Comparison of ENCODE assay signal across 16 cellular contexts in genomic region chr12:101824831-101825230, GRCh38. TPM values are rescaled to one million over a fixed set of nuclear protein-coding genes. Genes with fewer than 3 reads are reported as not detected.
A peak's percentile ranks its signal among the peaks of the same experiment; 100 is the strongest.
DNase-seq lines count a peak whose midpoint lies in the region; ATAC-seq, FAIRE-seq and TF ChIP-seq lines count a peak whose summit lies in the region.
"Had no signal": no experiment of that assay in that cellular context is flagged by ENCODE, and none has a peak within 500 bp of the region (broad histone marks: within the 10 kb centered on the region; RNA-seq: fewer than 3 reads in every experiment).

No MANE protein-coding gene starts in this region.

- no peak for ATAC-seq in CD8-positive, alpha-beta T cell
- ATAC-seq in GM23338 = peak; percentile 10; the same call in 1 of the 3 replicates
- ATAC-seq in naive thymus-derived CD8-positive, alpha-beta T cell = no peak
- ATAC-seq in GM19035 (IDR thresholded peaks at IDR 0.05; ENCODE audit: unreplicated experiment) = no peak

- peak overlapping the region; percentile 56 for H3K4me2 ChIP-seq in GM23338
- H3K4me2 ChIP-seq: SK-N-SH had no signal

- no peaks in the 10 kb centered on the region for H3K9me3 ChIP-seq in CD8-positive, alpha-beta T cell (ENCODE audit: low read length)
- H3K9me3 ChIP-seq: Caco-2, left lung, SK-N-SH, testis had no signal

- H3K9me2 ChIP-seq in GM23338 (ENCODE audit: insufficient read depth) = no peaks in the 10 kb centered on the region
- H3K9me2 ChIP-seq: SK-N-SH had no signal

- no peaks in the 10 kb centered on the region for H3F3A ChIP-seq in GM23338 (replicated peaks; ENCODE audit: low read depth)

- H3K79me2 ChIP-seq in GM23338 (replicated peaks; ENCODE audit: insufficient read depth) = peaks cover 92% of the 10 kb centered on the region

- H3K9me3 Mint-ChIP-seq in CD8-positive, alpha-beta T cell = no peaks in the 10 kb centered on the region
- H3K9me3 Mint-ChIP-seq in GM23338 = no peaks in the 10 kb centered on the region; the same call in 2 of the 3 replicates
- no peaks in the 10 kb centered on the region for H3K9me3 Mint-ChIP-seq in activated naive CD8-positive, alpha-beta T cell treated with anti-CD3 and anti-CD28 coated beads for 36 hours
- H3K9me3 Mint-ChIP-seq in naive thymus-derived CD8-positive, alpha-beta T cell = no peaks in the 10 kb centered on the region

- TF ChIP-seq CTCF in CD8-positive, alpha-beta T cell (IDR thresholded peaks at IDR 0.05) = no peak
- no peak for TF ChIP-seq CTCF in GM23338 (conservative IDR thresholded peaks at IDR 0.05; ENCODE audit: low read depth in 2 of 2)

- H3K27me3 ChIP-seq in CD8-positive, alpha-beta T cell (ENCODE audit: insufficient read depth, low read length) = no peaks in the 10 kb centered on the region
- H3K27me3 ChIP-seq in GM23338 (ENCODE audit: insufficient read depth) = no peaks in the 10 kb centered on the region
- H3K27me3 ChIP-seq: cardiac muscle cell, left lung, testis had no signal

- peaks cover 2% of the 10 kb centered on the region for H3K36me3 Mint-ChIP-seq in CD8-positive, alpha-beta T cell
- H3K36me3 Mint-ChIP-seq in GM23338 (ENCODE audit: low read depth) = peaks cover 5% of the 10 kb centered on the region; the same call in 2 of the 3 replicates
- H3K36me3 Mint-ChIP-seq in activated naive CD8-positive, alpha-beta T cell treated with anti-CD3 and anti-CD28 coated beads for 36 hours = peaks cover 37% of the 10 kb centered on the region
- H3K36me3 Mint-ChIP-seq in naive thymus-derived CD8-positive, alpha-beta T cell = peaks cover 0 to 4% (median 0%) of the 10 kb centered on the region in 3 donors

- peak overlapping the region; percentile 58 for H3K27ac Mint-ChIP-seq in CD8-positive, alpha-beta T cell
- peak overlapping the region; percentile 1; the same call in 1 of the 2 replicates for H3K27ac Mint-ChIP-seq in GM23338
- peak overlapping the region; percentile 13 for H3K27ac Mint-ChIP-seq in activated naive CD8-positive, alpha-beta T cell treated with anti-CD3 and anti-CD28 coated beads for 36 hours
- peak overlapping the region; percentile 24 to 93 (median 86) for H3K27ac Mint-ChIP-seq in naive thymus-derived CD8-positive, alpha-beta T cell

- H3K27me3 Mint-ChIP-seq in CD8-positive, alpha-beta T cell (ENCODE audit: low read depth) = no peaks in the 10 kb centered on the region
- no peaks in the 10 kb centered on the region for H3K27me3 Mint-ChIP-seq in GM23338 (ENCODE audit: insufficient read depth, low read depth, poor library complexity)
- no peaks in the 10 kb centered on the region for H3K27me3 Mint-ChIP-seq in activated naive CD8-positive, alpha-beta T cell treated with anti-CD3 and anti-CD28 coated beads for 36 hours
- no peaks in the 10 kb centered on the region for H3K27me3 Mint-ChIP-seq in naive thymus-derived CD8-positive, alpha-beta T cell

- no peak for FAIRE-seq in H54 (lab: Jason Lieb, UNC)
- FAIRE-seq: endothelial cell of umbilical vein had no signal

- TF ChIP-seq POLR2A in H54 (IDR thresholded peaks at IDR 0.05; ENCODE audit: low read depth, low read length) = no peak

- no peaks in the 10 kb centered on the region for H4K20me1 ChIP-seq in GM23338 (replicated peaks; ENCODE audit: insufficient read depth)

- H3K4me1 Mint-ChIP-seq in CD8-positive, alpha-beta T cell (ENCODE audit: low read depth) = peaks cover 80% of the 10 kb centered on the region
- H3K4me1 Mint-ChIP-seq in GM23338 = peaks cover 52% of the 10 kb centered on the region
- H3K4me1 Mint-ChIP-seq in activated naive CD8-positive, alpha-beta T cell treated with anti-CD3 and anti-CD28 coated beads for 36 hours = peaks cover 73% of the 10 kb centered on the region
- peaks cover 36 to 88% (median 85%) of the 10 kb centered on the region in 4 donors for H3K4me1 Mint-ChIP-seq in naive thymus-derived CD8-positive, alpha-beta T cell

- H3K4me3 Mint-ChIP-seq in CD8-positive, alpha-beta T cell = no peak overlapping the region
- peak overlapping the region; percentile 24 for H3K4me3 Mint-ChIP-seq in GM23338
- peak overlapping the region; percentile 1 for H3K4me3 Mint-ChIP-seq in activated naive CD8-positive, alpha-beta T cell treated with anti-CD3 and anti-CD28 coated beads for 36 hours
- peak overlapping the region in 9 of 10 donors; percentile 3 to 66 (median 47) for H3K4me3 Mint-ChIP-seq in naive thymus-derived CD8-positive, alpha-beta T cell

- H3K27ac ChIP-seq in CD8-positive, alpha-beta T cell (ENCODE audit: low read depth, low read length) = no peak overlapping the region
- H3K27ac ChIP-seq in GM23338 (ENCODE audit: low read depth) = peak overlapping the region; percentile 61
- H3K27ac ChIP-seq: cardiac muscle cell, left lung, testis had no signal

- DNase-seq in CD8-positive, alpha-beta T cell = no peak
- DNase-seq in GM23338 (ENCODE audit: low spot score) (peak; percentile 50), NCI-H69 (lab: John Stamatoyannopoulos, UW) (no peak), H54 (ENCODE audit: insufficient read length, low spot score) (no peak)
- DNase-seq in activated naive CD8-positive, alpha-beta T cell treated with anti-CD3 and anti-CD28 coated beads for 36 hours = no peak
- no peak for DNase-seq in naive thymus-derived CD8-positive, alpha-beta T cell
- DNase-seq: activated CD4-positive, CD25-positive, alpha-beta regulatory T cell; activated effector memory CD4-positive, alpha-beta T cell treated with anti-CD3 and anti-CD28 coated beads, Interleukin-2, amount 50 U/mL, for 16 hours; Caco-2; left lung; NCI-H1930; SK-N-SH; testis had no signal

- intact Hi-C loops in CD8-positive, alpha-beta T cell (cut with DNase I, micrococcal nuclease) = no loop called here

- no peaks in the 10 kb centered on the region for H3K36me3 ChIP-seq in CD8-positive, alpha-beta T cell (ENCODE audit: insufficient read depth, low read length)
- H3K36me3 ChIP-seq in GM23338 (ENCODE audit: insufficient read depth) = no peaks in the 10 kb centered on the region
- H3K36me3 ChIP-seq: cardiac muscle cell, left lung had no signal

- H3K4me3 ChIP-seq in CD8-positive, alpha-beta T cell (ENCODE audit: low read depth, low read length) = no peak overlapping the region
- H3K4me3 ChIP-seq in GM23338 = peak overlapping the region; percentile 29
- H3K4me3 ChIP-seq: cardiac muscle cell, left lung, testis had no signal

- CTCF ChIA-PET in CD8-positive, alpha-beta T cell (lab: Charles Lee) = interaction anchor here (1.6 to 7.9 kb wide), 4 partner anchors 11 to 52 kb away, joined by 5 to 62 read pairs (median 28); no protein-coding TSS in a partner anchor

- no peak overlapping the region for H2AFZ ChIP-seq in GM23338

- POLR2A ChIA-PET in CD8-positive, alpha-beta T cell (lab: Charles Lee) = no interaction called here
- POLR2A ChIA-PET in naive thymus-derived CD8-positive, alpha-beta T cell (lab: Charles Lee) = interaction anchor here (2.4 kb wide), 1 partner anchor 11 kb away, joined by 5 read pairs; no protein-coding TSS in a partner anchor

- H3K4me1 ChIP-seq in CD8-positive, alpha-beta T cell (ENCODE audit: insufficient read depth, low read length) = peaks cover 55% of the 10 kb centered on the region
- peaks cover 63% of the 10 kb centered on the region for H3K4me1 ChIP-seq in GM23338 (ENCODE audit: insufficient read depth)

TF ChIP-seq in GM23338, 12 proteins besides CTCF, POLR2A, EP300 and RAD21 (continues in another document):
- TF ChIP-seq JUNB (IDR thresholded peaks at IDR 0.05; ENCODE audit: unreplicated experiment) (no peak), ZNF331 (CRISPR knock-in tag; IDR thresholded peaks at IDR 0.05; ENCODE audit: low read depth) (no peak), STAT1 (IDR thresholded peaks at IDR 0.05; ENCODE audit: unreplicated experiment) (no peak), NANOG (IDR thresholded peaks at IDR 0.05; ENCODE audit: borderline replicate concordance) (no peak), EZH2phosphoT487 (IDR thresholded peaks at IDR 0.05; ENCODE audit: unreplicated experiment) (no peak), CREB1 (CRISPR knock-in tag; IDR thresholded peaks at IDR 0.05; ENCODE audit: low read depth) (no peak)
- TF ChIP-seq, protein P1, sequence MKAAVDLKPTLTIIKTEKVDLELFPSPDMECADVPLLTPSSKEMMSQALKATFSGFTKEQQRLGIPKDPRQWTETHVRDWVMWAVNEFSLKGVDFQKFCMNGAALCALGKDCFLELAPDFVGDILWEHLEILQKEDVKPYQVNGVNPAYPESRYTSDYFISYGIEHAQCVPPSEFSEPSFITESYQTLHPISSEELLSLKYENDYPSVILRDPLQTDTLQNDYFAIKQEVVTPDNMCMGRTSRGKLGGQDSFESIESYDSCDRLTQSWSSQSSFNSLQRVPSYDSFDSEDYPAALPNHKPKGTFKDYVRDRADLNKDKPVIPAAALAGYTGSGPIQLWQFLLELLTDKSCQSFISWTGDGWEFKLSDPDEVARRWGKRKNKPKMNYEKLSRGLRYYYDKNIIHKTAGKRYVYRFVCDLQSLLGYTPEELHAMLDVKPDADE (IDR thresholded peaks at IDR 0.05) = no peak

RNA-seq across cellular contexts. Expression of gene GNPTAB, which starts 5.9 kb away (rescaled TPM):
- total RNA-seq in CD8-positive, alpha-beta T cell = 10 to 100 TPM; 40.4 to 46.9 TPM
- total RNA-seq in GM23338 (2014; rRNA removed; shearing (Covaris generic)) = 54.1 and 58.3 TPM in 2 replicates
- 21.6 and 23.6 TPM in 2 replicates for polyA plus RNA-seq in GM23338 (2016; fragmentation: Nextera tagmentation; extraction: Ambion mirVana)
- total RNA-seq in activated naive CD8-positive, alpha-beta T cell treated with anti-CD3 and anti-CD28 coated beads for 36 hours = 10 to 100 TPM; 44.9 to 47.4 TPM
- 10 to 100 TPM; 55.9 to 64.2 TPM for total RNA-seq in naive thymus-derived CD8-positive, alpha-beta T cell
- polyA plus RNA-seq in naive thymus-derived CD8-positive, alpha-beta T cell = 10 to 100 TPM; 25.9 to 43.5 (median 40.9) TPM

RNA-seq across cellular contexts. Expression of gene DRAM1, which starts 52.5 kb away (rescaled TPM):
- 1 to 10 TPM; 3.5 to 7.5 TPM for total RNA-seq in CD8-positive, alpha-beta T cell
- 5.4 and 5.7 TPM in 2 replicates for total RNA-seq in GM23338 (2014; rRNA removed; shearing (Covaris generic))
- 8.5 and 8.6 TPM in 2 replicates for polyA plus RNA-seq in GM23338 (2016; fragmentation: Nextera tagmentation; extraction: Ambion mirVana)
- 1 to 10 TPM; 5.2 to 6.7 TPM for total RNA-seq in activated naive CD8-positive, alpha-beta T cell treated with anti-CD3 and anti-CD28 coated beads for 36 hours
- total RNA-seq in naive thymus-derived CD8-positive, alpha-beta T cell = 1 to 10 TPM; 1.6 to 3.3 TPM
- polyA plus RNA-seq in naive thymus-derived CD8-positive, alpha-beta T cell = 1 to 10 TPM; 1.2 to 1.8 (median 1.5) TPM

Comparison
In these comparisons a context has a peak if more than half of its experiments do, and no peak if none do; other contexts are left out.
1. H3K27ac Mint-ChIP-seq: peak in every context shown above with its lines; median percentile 86 in naive thymus-derived CD8-positive, alpha-beta T cell; 58 in CD8-positive, alpha-beta T cell; 13 in activated naive CD8-positive, alpha-beta T cell treated with anti-CD3 and anti-CD28 coated beads for 36 hours; 1 in GM23338.